Comparison of ENCODE assay signal across 17 cellular contexts in genomic region chr2:2827691-2828315, GRCh38.
DNase-seq lines count a peak whose midpoint lies in the region; ATAC-seq and TF ChIP-seq lines count a peak whose summit lies in the region.
"Had no signal": no experiment of that assay in that cellular context is flagged by ENCODE, and none has a peak within 500 bp of the region (broad histone marks: within the 10 kb centered on the region; RNA-seq: fewer than 3 reads in every experiment).

No MANE protein-coding gene starts in this region.

- no peak overlapping the region for H2BK15ac ChIP-seq in neuronal stem cell (ENCODE audit: low read length)

- intact Hi-C loops in right cardiac atrium (cut with DNase I) = no loop called here

- no peak overlapping the region for H2BK120ac ChIP-seq in neuronal stem cell (ENCODE audit: low read depth, low read length)

- H3K27ac ChIP-seq in right atrium auricular region (no peak overlapping the region), right cardiac atrium (ENCODE audit: low read length) (no peak overlapping the region), coronary artery (no peak overlapping the region), neuronal stem cell (replicated peaks; ENCODE audit: low read length) (no peak overlapping the region)
- H3K27ac ChIP-seq: PC-9 had no signal

- no peak overlapping the region for H3K9ac ChIP-seq in neuronal stem cell (ENCODE audit: low read depth, low read length, poor library complexity)

- no peak overlapping the region for H3K4ac ChIP-seq in neuronal stem cell (ENCODE audit: low read length)

- no peak overlapping the region for H3K4me3 Mint-ChIP-seq in activated T-cell treated with anti-CD3 and anti-CD28 coated beads, Interleukin-2, amount 50 U/mL, for 4 hours
- H3K4me3 Mint-ChIP-seq: CD14-positive monocyte had no signal

- H2BK5ac ChIP-seq in neuronal stem cell (ENCODE audit: low read length) = no peak overlapping the region

- H3K23ac ChIP-seq in neuronal stem cell (ENCODE audit: low read depth, low read length, poor library complexity) = no peak overlapping the region

- H2AK5ac ChIP-seq in neuronal stem cell (ENCODE audit: low read depth, low read length) = no peak overlapping the region

- H3K4me1 Mint-ChIP-seq in activated T-cell treated with anti-CD3 and anti-CD28 coated beads, Interleukin-2, amount 50 U/mL, for 4 hours (ENCODE audit: low read depth) = no peaks in the 10 kb centered on the region
- H3K4me1 Mint-ChIP-seq: CD14-positive monocyte had no signal

- H3K36me3 Mint-ChIP-seq in activated T-cell treated with anti-CD3 and anti-CD28 coated beads, Interleukin-2, amount 50 U/mL, for 4 hours (ENCODE audit: insufficient read depth) = no peaks in the 10 kb centered on the region
- H3K36me3 Mint-ChIP-seq: CD14-positive monocyte had no signal

- ATAC-seq in right cardiac atrium = no peak
- ATAC-seq in HG03571 (IDR thresholded peaks at IDR 0.05; ENCODE audit: unreplicated experiment) = no peak
- no peak for ATAC-seq in activated T-cell treated with anti-CD3 and anti-CD28 coated beads, Interleukin-2, amount 50 U/mL, for 4 hours
- ATAC-seq in GM18498 (IDR thresholded peaks at IDR 0.05; ENCODE audit: unreplicated experiment) = no peak

- no peaks in the 10 kb centered on the region for H3K4me1 ChIP-seq in right atrium auricular region
- no peaks in the 10 kb centered on the region for H3K4me1 ChIP-seq in right cardiac atrium (ENCODE audit: control insufficient read depth, insufficient read depth, low read length)
- H3K4me1 ChIP-seq in neuronal stem cell (ENCODE audit: control insufficient read depth in 2 of 2, insufficient read depth in 1 of 2, low read depth in 1 of 2, low read length in 2 of 2) = peaks cover 0 to 5% of the 10 kb centered on the region in 2 donors
- H3K4me1 ChIP-seq: HAP-1 had no signal

- H3K36me3 ChIP-seq in right atrium auricular region (no peaks in the 10 kb centered on the region), neuronal stem cell (replicated peaks in 1 of 2; ENCODE audit: control insufficient read depth in 2 of 2, insufficient read depth in 2 of 2, low read length in 2 of 2) (no peaks in the 10 kb centered on the region)
- H3K36me3 ChIP-seq: HAP-1 had no signal

- no peaks in the 10 kb centered on the region for H3K79me1 ChIP-seq in neuronal stem cell (ENCODE audit: low read depth, low read length)

- peak; percentile 54 for DNase-seq in right atrium auricular region (ENCODE audit: low spot score)
- DNase-seq in right cardiac atrium = no peak
- peak; percentile 54 for DNase-seq in coronary artery (ENCODE audit: low spot score)
- no peak for DNase-seq in neuronal stem cell (ENCODE audit: low spot score)
- DNase-seq in activated T-cell treated with anti-CD3 and anti-CD28 coated beads, Interleukin-2, amount 50 U/mL, for 4 hours = no peak
- DNase-seq: DMS79, IMR-90, NCI-H1048, NCI-H1436 treated with DMSO at 0.1 percent for 48 hours, NCI-H2029, NCI-H2171, NCI-H526, PC-9 had no signal

- peaks cover 4% of the 10 kb centered on the region for H3K27me3 Mint-ChIP-seq in activated T-cell treated with anti-CD3 and anti-CD28 coated beads, Interleukin-2, amount 50 U/mL, for 4 hours (ENCODE audit: low read depth)

- no peak overlapping the region for H2AFZ ChIP-seq in neuronal stem cell (ENCODE audit: low read length)
- H2AFZ ChIP-seq: PC-9 had no signal

- no peaks in the 10 kb centered on the region for H3K9me3 ChIP-seq in right atrium auricular region
- H3K9me3 ChIP-seq in right cardiac atrium (ENCODE audit: control insufficient read depth, low read length) = no peaks in the 10 kb centered on the region
- peaks cover 0 to 5% of the 10 kb centered on the region in 2 donors for H3K9me3 ChIP-seq in neuronal stem cell (replicated peaks in 1 of 2; ENCODE audit: control insufficient read depth in 2 of 2, insufficient read depth in 1 of 2, low read depth in 1 of 2, low read length in 2 of 2)
- H3K9me3 ChIP-seq: HAP-1 had no signal

- 91% methylated on average over 12 of the region's 12 CpGs for WGBS in right cardiac atrium
- no CpG with 5 or more reads among the region's 12 CpGs for WGBS in neuronal stem cell (ENCODE audit: extremely low coverage in 2 of 2, insufficient read length in 2 of 2, insufficient replicate concordance in 1 of 2), 2 donors

- no peak overlapping the region for H4K91ac ChIP-seq in neuronal stem cell (ENCODE audit: low read depth, low read length, poor library complexity)

- H4K8ac ChIP-seq in neuronal stem cell (ENCODE audit: low read depth, low read length) = no peak overlapping the region

- peaks cover 10% of the 10 kb centered on the region for H3K9me3 Mint-ChIP-seq in activated T-cell treated with anti-CD3 and anti-CD28 coated beads, Interleukin-2, amount 50 U/mL, for 4 hours

- H3K27me3 ChIP-seq in right atrium auricular region (no peaks in the 10 kb centered on the region), right cardiac atrium (ENCODE audit: control insufficient read depth, insufficient read depth) (no peaks in the 10 kb centered on the region), neuronal stem cell (ENCODE audit: control insufficient read depth in 3 of 3, insufficient read depth in 3 of 3, low read depth in 1 of 3, low read length in 3 of 3) (peaks cover 0 to 7% (median 0%) of the 10 kb centered on the region in 3 experiments)

- H2BK12ac ChIP-seq in neuronal stem cell (ENCODE audit: low read length) = no peak overlapping the region

- no peak overlapping the region for H3K14ac ChIP-seq in neuronal stem cell (ENCODE audit: low read length)

- TF ChIP-seq CTCF in right atrium auricular region (IDR thresholded peaks at IDR 0.05) (no peak), coronary artery (IDR thresholded peaks at IDR 0.05) (no peak)

- H3K4me3 ChIP-seq in right atrium auricular region = no peak overlapping the region
- no peak overlapping the region for H3K4me3 ChIP-seq in right cardiac atrium (ENCODE audit: low read length)
- no peak overlapping the region for H3K4me3 ChIP-seq in coronary artery
- no peak overlapping the region for H3K4me3 ChIP-seq in neuronal stem cell (ENCODE audit: low read length in 2 of 2)
- H3K4me3 ChIP-seq: HAP-1, PC-9 had no signal

- H3K18ac ChIP-seq in neuronal stem cell (ENCODE audit: low read length) = peak overlapping the region; percentile 22

- H3K4me2 ChIP-seq in neuronal stem cell (ENCODE audit: insufficient read depth, low read length, poor library complexity, severe bottlenecking) = no peak overlapping the region
- H3K4me2 ChIP-seq: PC-9 had no signal

Comparison
In these comparisons a context has a peak if more than half of its experiments do, and no peak if none do; other contexts are left out.
1. DNase-seq: peak in right atrium auricular region (single experiment) and coronary artery (single experiment); none in right cardiac atrium (0 of 3), neuronal stem cell (single experiment) and activated T-cell treated with anti-CD3 and anti-CD28 coated beads, Interleukin-2, amount 50 U/mL, for 4 hours (single experiment).